In the genomic region with DNA sequence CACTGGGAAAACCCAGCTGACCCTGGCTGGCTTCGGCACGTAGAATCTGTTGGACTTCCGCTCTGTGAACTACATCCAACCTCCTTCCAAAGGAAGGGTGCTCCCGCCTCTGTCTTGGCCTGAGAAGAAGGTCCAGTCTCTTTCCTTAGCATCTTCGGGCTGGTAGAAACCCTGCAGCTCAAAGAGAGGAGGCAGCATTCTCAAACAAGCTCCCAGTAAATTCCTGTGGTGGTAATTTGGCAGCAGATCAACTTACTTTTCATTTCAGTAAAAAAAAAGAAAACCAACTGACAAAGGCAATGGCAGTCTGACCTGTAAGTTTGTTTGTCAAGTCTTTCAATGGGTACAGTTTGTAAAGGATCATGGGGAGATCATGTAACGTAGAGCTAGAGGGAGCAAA, we compare ENCODE assay signal across 16 cellular contexts.
A peak's percentile ranks its signal among the peaks of the same experiment; 100 is the strongest.
DNase-seq lines count a peak whose midpoint lies in the region; ATAC-seq and TF ChIP-seq lines count a peak whose summit lies in the region.
"Had no signal": no experiment of that assay in that cellular context is flagged by ENCODE, and none has a peak within 500 bp of the region (broad histone marks: within the 10 kb centered on the region; RNA-seq: fewer than 3 reads in every experiment).

No MANE protein-coding gene starts in this region.

- ATAC-seq in RWPE2 (ENCODE audit: low read depth) (peak; percentile 42; the same call in 1 of the 3 replicates), GM19397 (IDR thresholded peaks at IDR 0.05; ENCODE audit: unreplicated experiment) (no peak)
- ATAC-seq in stimulated activated naive CD8-positive, alpha-beta T cell treated with anti-CD3 and anti-CD28 coated beads, Interleukin-15, Interleukin-2, amounts not matched to agents 100 U/mL and 50 U/mL, for 24 hours, result no peak

- peak; percentile 11 for DNase-seq in A172 (ENCODE audit: low spot score)
- DNase-seq in HS-27A (ENCODE audit: low read depth), result peak; percentile 2
- no peak for DNase-seq in RWPE2 (ENCODE audit: low spot score)
- DNase-seq in fibroblast of mammary gland (ENCODE audit: low read depth), result peak; percentile 44
- DNase-seq in stimulated activated naive CD8-positive, alpha-beta T cell treated with anti-CD3 and anti-CD28 coated beads, Interleukin-15, Interleukin-2, amounts not matched to agents 100 U/mL and 50 U/mL, for 24 hours, result no peak
- no peak for DNase-seq in activated CD4-positive, alpha-beta T cell treated with anti-CD3 and anti-CD28 coated beads for 1 hour
- no peak for DNase-seq in transverse colon
- DNase-seq: 8988T, AML-193, GF-D8, HCEC 1CT, NCI-H1436 treated with DMSO at 0.1 percent for 48 hours, NCI-H446 treated with DMSO at 0.1 percent for 48 hours, NCI-H748 treated with DMSO at 0.1 percent for 48 hours, Peyer's patch had no signal

- H3K27me3 ChIP-seq in RWPE2 (ENCODE audit: insufficient read depth, poor library complexity, severe bottlenecking) (no peaks in the 10 kb centered on the region), transverse colon (no peaks in the 10 kb centered on the region)
- H3K27me3 ChIP-seq: Peyer's patch had no signal

- H3K9me3 ChIP-seq in RWPE2 (ENCODE audit: severe bottlenecking), result no peaks in the 10 kb centered on the region
- no peaks in the 10 kb centered on the region for H3K9me3 ChIP-seq in transverse colon
- H3K9me3 ChIP-seq: Peyer's patch had no signal

- in situ Hi-C loops in transverse colon (cut with MboI; ENCODE audit: low pct_ligation_motif_present in 1 of 4, low pct_unique_long_range_greater_than_20kb in 1 of 4, low sequenced_read_pairs in 3 of 4), result no loop called here

- no peak for TF ChIP-seq CTCF in RWPE2 (IDR thresholded peaks at IDR 0.05; ENCODE audit: poor library complexity, severe bottlenecking)
- TF ChIP-seq CTCF in fibroblast of mammary gland (conservative IDR thresholded peaks at IDR 0.05; ENCODE audit: control insufficient read depth, insufficient read depth, low read depth, low read length), result peak; percentile 11
- TF ChIP-seq CTCF in transverse colon (IDR thresholded peaks at IDR 0.05), result no peak

- WGBS in transverse colon (ENCODE audit: low coverage in 1 of 2), 2 donors, result 86 to 87% methylated on average over 5 to 6 of the region's 6 CpGs

- TF ChIP-seq EP300 in transverse colon (IDR thresholded peaks at IDR 0.05; ENCODE audit: low read depth), result no peak

- intact Hi-C loops in transverse colon (cut with DNase I; ENCODE audit: low total_unique reads), result no loop called here

- no peak for TF ChIP-seq POLR2A in transverse colon (IDR thresholded peaks at IDR 0.05)

- H3K27ac ChIP-seq in RWPE2 (ENCODE audit: poor library complexity, severe bottlenecking) (no peak overlapping the region), transverse colon (no peak overlapping the region)
- H3K27ac ChIP-seq: Peyer's patch had no signal

- H3K4me3 ChIP-seq in RWPE2 (ENCODE audit: severe bottlenecking) (no peak overlapping the region), fibroblast of mammary gland (ENCODE audit: control insufficient read depth, low read depth, low read length) (no peak overlapping the region), transverse colon (no peak overlapping the region)
- H3K4me3 ChIP-seq: Peyer's patch had no signal

- H3K36me3 ChIP-seq in RWPE2 (ENCODE audit: low read depth) (no peaks in the 10 kb centered on the region), transverse colon (no peaks in the 10 kb centered on the region)
- H3K36me3 ChIP-seq: Peyer's patch had no signal

- H3K4me1 ChIP-seq in RWPE2 (ENCODE audit: insufficient read depth, poor library complexity, severe bottlenecking) (no peaks in the 10 kb centered on the region), transverse colon (no peaks in the 10 kb centered on the region)
- H3K4me1 ChIP-seq: Peyer's patch had no signal

Comparison
In these comparisons a context has a peak if more than half of its experiments do, and no peak if none do; other contexts are left out.
1. DNase-seq: peak in A172 (single experiment), HS-27A (single experiment) and fibroblast of mammary gland (single experiment); none in RWPE2 (single experiment), stimulated activated naive CD8-positive, alpha-beta T cell treated with anti-CD3 and anti-CD28 coated beads, Interleukin-15, Interleukin-2, amounts not matched to agents 100 U/mL and 50 U/mL, for 24 hours (single experiment), activated CD4-positive, alpha-beta T cell treated with anti-CD3 and anti-CD28 coated beads for 1 hour (single experiment) and transverse colon (single experiment).